ENCODE assay signal across 1 cellular context in the genomic region with DNA sequence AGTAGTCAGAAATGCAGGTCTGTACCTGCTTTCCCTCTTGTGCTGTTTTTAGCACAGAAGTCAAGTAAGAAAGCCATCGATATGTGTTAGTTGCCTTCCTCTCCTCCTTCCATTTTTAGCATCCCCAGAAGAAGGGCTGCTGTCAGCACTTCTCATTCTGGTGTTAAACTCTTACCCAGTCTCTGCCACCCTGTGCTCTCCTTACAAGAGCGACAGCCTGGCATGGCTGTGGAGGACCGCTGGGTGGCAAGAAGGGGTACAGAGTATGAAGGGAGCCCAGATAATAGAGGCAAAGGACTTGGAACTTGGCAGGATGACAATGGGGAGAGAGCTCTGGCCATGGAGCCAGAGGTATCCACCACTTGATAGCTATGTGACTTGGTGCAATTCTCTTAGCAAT.
TF ChIP-seq lines count a peak whose summit lies in the region.

No MANE protein-coding gene starts in this region.

TF ChIP-seq in GM23338, 12 proteins besides CTCF, POLR2A, EP300 and RAD21 (continued from another document):
- TF ChIP-seq, protein P1, sequence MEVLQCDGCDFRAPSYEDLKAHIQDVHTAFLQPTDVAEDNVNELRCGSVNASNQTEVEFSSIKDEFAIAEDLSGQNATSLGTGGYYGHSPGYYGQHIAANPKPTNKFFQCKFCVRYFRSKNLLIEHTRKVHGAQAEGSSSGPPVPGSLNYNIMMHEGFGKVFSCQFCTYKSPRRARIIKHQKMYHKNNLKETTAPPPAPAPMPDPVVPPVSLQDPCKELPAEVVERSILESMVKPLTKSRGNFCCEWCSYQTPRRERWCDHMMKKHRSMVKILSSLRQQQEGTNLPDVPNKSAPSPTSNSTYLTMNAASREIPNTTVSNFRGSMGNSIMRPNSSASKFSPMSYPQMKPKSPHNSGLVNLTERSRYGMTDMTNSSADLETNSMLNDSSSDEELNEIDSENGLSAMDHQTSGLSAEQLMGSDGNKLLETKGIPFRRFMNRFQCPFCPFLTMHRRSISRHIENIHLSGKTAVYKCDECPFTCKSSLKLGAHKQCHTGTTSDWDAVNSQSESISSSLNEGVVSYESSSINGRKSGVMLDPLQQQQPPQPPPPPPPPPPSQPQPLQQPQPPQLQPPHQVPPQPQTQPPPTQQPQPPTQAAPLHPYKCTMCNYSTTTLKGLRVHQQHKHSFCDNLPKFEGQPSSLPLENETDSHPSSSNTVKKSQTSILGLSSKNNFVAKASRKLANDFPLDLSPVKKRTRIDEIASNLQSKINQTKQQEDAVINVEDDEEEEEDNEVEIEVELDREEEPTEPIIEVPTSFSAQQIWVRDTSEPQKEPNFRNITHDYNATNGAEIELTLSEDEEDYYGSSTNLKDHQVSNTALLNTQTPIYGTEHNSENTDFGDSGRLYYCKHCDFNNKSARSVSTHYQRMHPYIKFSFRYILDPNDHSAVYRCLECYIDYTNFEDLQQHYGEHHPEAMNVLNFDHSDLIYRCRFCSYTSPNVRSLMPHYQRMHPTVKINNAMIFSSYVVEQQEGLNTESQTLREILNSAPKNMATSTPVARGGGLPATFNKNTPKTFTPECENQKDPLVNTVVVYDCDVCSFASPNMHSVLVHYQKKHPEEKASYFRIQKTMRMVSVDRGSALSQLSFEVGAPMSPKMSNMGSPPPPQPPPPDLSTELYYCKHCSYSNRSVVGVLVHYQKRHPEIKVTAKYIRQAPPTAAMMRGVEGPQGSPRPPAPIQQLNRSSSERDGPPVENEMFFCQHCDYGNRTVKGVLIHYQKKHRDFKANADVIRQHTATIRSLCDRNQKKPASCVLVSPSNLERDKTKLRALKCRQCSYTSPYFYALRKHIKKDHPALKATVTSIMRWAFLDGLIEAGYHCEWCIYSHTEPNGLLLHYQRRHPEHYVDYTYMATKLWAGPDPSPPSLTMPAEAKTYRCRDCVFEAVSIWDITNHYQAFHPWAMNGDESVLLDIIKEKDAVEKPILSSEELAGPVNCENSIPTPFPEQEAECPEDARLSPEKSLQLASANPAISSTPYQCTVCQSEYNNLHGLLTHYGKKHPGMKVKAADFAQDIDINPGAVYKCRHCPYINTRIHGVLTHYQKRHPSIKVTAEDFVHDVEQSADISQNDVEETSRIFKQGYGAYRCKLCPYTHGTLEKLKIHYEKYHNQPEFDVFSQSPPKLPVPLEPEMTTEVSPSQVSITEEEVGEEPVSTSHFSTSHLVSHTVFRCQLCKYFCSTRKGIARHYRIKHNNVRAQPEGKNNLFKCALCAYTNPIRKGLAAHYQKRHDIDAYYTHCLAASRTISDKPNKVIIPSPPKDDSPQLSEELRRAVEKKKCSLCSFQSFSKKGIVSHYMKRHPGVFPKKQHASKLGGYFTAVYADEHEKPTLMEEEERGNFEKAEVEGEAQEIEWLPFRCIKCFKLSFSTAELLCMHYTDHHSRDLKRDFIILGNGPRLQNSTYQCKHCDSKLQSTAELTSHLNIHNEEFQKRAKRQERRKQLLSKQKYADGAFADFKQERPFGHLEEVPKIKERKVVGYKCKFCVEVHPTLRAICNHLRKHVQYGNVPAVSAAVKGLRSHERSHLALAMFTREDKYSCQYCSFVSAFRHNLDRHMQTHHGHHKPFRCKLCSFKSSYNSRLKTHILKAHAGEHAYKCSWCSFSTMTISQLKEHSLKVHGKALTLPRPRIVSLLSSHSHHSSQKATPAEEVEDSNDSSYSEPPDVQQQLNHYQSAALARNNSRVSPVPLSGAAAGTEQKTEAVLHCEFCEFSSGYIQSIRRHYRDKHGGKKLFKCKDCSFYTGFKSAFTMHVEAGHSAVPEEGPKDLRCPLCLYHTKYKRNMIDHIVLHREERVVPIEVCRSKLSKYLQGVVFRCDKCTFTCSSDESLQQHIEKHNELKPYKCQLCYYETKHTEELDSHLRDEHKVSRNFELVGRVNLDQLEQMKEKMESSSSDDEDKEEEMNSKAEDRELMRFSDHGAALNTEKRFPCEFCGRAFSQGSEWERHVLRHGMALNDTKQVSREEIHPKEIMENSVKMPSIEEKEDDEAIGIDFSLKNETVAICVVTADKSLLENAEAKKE (CRISPR knock-in tag; IDR thresholded peaks at IDR 0.05) = no peak
- TF ChIP-seq EZH2phosphoT487 (IDR thresholded peaks at IDR 0.05; ENCODE audit: unreplicated experiment) = no peak
- no peak for TF ChIP-seq EZH2 (IDR thresholded peaks at IDR 0.05; ENCODE audit: low read depth, unreplicated experiment)
- TF ChIP-seq POLR2AphosphoS5 (IDR thresholded peaks at IDR 0.05; ENCODE audit: low read depth) = no peak
- no peak for TF ChIP-seq JUNB (IDR thresholded peaks at IDR 0.05; ENCODE audit: unreplicated experiment)
- no peak for TF ChIP-seq ZNF331 (CRISPR knock-in tag; IDR thresholded peaks at IDR 0.05; ENCODE audit: low read depth)
- TF ChIP-seq ZNF114 (CRISPR knock-in tag; IDR thresholded peaks at IDR 0.05) = no peak
TF ChIP-seq in GM23338: peak in this region for 0.
